In the genomic region with DNA sequence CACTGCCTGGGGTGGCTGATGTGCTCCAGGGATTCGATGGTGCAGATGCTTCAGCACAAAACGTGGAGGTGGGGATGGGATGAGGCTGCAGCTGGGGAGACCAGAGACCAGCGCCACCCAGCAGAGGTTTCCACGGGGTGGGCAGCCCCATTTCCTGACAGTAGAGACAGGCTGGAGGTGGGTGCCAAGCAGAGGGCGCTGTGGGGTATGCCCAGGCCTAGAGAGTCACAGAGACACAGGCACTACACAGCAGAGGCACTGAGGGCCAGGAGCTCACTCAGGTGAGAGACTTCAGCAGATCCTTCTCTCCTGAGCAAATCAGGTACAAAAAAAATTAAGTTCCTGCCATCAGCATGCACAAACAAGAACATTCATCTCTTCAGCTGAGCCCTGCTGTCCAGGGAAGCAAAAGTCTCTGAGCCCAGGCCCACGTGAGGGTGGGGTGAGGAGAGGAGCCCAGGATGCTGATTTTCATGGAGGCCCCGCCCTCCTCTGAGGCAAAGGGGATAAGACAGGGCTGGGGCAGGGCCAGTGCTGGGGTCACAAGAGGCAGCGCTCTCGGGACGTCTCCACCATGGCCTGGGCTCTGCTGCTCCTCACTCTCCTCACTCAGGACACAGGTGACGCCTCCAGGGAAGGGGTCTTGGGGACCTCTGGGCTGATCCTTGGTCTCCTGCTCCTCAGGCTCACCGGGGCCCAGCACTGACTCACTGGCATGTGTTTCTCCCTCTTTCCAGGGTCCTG, we compare ENCODE assay signal across 1 cellular context.
A peak's percentile ranks its signal among the peaks of the same experiment; 100 is the strongest.
TF ChIP-seq lines count a peak whose summit lies in the region.

No MANE protein-coding gene starts in this region.

TF ChIP-seq in K562, 482 proteins besides CTCF, POLR2A, EP300 and RAD21:
- TF ChIP-seq NUFIP1 (IDR thresholded peaks at IDR 0.05; ENCODE audit: partially characterized antibody) (no peak), NR4A1 (CRISPR knock-in tag; IDR thresholded peaks at IDR 0.05) (no peak), NR4A1 (tag; IDR thresholded peaks at IDR 0.05) (no peak), BCL6 (CRISPR knock-in tag; IDR thresholded peaks at IDR 0.05) (no peak), DIDO1 (tag; IDR thresholded peaks at IDR 0.05; ENCODE audit: low read depth) (no peak), ZNF3 (CRISPR knock-in tag; IDR thresholded peaks at IDR 0.05) (no peak), SMARCA4 (IDR thresholded peaks at IDR 0.05) (no peak), BRF1 (IDR thresholded peaks at IDR 0.05; ENCODE audit: borderline replicate concordance, extremely low read depth, insufficient read length) (no peak), ZNF764 (CRISPR knock-in tag; IDR thresholded peaks at IDR 0.05; ENCODE audit: low read depth) (no peak), ARID1B (IDR thresholded peaks at IDR 0.05) (no peak), RFX1 (IDR thresholded peaks at IDR 0.05) (no peak), ZBTB2 (IDR thresholded peaks at IDR 0.05) (no peak), ZNF785 (CRISPR knock-in tag; IDR thresholded peaks at IDR 0.05) (no peak), ZBTB40 (IDR thresholded peaks at IDR 0.05) (no peak), ZBTB40 (CRISPR knock-in tag; IDR thresholded peaks at IDR 0.05) (peak; percentile 31; the same call in 1 of the 2 replicates), CXXC5 (CRISPR knock-in tag; IDR thresholded peaks at IDR 0.05) (no peak), NR2C1 (IDR thresholded peaks at IDR 0.05) (no peak), NR2C1 (tag; IDR thresholded peaks at IDR 0.05) (no peak), ZNF57 (CRISPR knock-in tag; IDR thresholded peaks at IDR 0.05) (no peak), E2F1 (CRISPR knock-in tag; IDR thresholded peaks at IDR 0.05) (no peak), RBBP5 (IDR thresholded peaks at IDR 0.05; ENCODE audit: borderline replicate concordance, insufficient read depth, low read length, poor library complexity, severe bottlenecking) (no peak), MNT (conservative IDR thresholded peaks at IDR 0.05) (no peak), RBM22 (IDR thresholded peaks at IDR 0.05; ENCODE audit: low read depth, low read length, poor library complexity, severe bottlenecking) (no peak), ZNF184 (CRISPR knock-in tag; IDR thresholded peaks at IDR 0.05) (peak; percentile 69), ZNF174 (CRISPR knock-in tag; IDR thresholded peaks at IDR 0.05) (no peak)
- TF ChIP-seq, protein P1, sequence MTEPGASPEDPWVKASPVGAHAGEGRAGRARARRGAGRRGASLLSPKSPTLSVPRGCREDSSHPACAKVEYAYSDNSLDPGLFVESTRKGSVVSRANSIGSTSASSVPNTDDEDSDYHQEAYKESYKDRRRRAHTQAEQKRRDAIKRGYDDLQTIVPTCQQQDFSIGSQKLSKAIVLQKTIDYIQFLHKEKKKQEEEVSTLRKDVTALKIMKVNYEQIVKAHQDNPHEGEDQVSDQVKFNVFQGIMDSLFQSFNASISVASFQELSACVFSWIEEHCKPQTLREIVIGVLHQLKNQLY (CRISPR knock-in tag; conservative IDR thresholded peaks at IDR 0.05), result peak in 1 of 2 experiments; percentile 75; a peak in 1 of 4 replicates
- TF ChIP-seq, protein P2, sequence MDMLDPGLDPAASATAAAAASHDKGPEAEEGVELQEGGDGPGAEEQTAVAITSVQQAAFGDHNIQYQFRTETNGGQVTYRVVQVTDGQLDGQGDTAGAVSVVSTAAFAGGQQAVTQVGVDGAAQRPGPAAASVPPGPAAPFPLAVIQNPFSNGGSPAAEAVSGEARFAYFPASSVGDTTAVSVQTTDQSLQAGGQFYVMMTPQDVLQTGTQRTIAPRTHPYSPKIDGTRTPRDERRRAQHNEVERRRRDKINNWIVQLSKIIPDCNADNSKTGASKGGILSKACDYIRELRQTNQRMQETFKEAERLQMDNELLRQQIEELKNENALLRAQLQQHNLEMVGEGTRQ (CRISPR knock-in tag; IDR thresholded peaks at IDR 0.05), result peak; percentile 51
